22 cellular contexts compared by ENCODE assay signal in genomic region chr4:100164808-100165760, GRCh38. TPM values are rescaled to one million over a fixed set of nuclear protein-coding genes. Genes with fewer than 3 reads are reported as not detected.
DNase-seq lines count a peak whose midpoint lies in the region; ATAC-seq and TF ChIP-seq lines count a peak whose summit lies in the region.
"Had no signal": no experiment of that assay in that cellular context is flagged by ENCODE, and none has a peak within 500 bp of the region (broad histone marks: within the 10 kb centered on the region; RNA-seq: fewer than 3 reads in every experiment).

No MANE protein-coding gene starts in this region.

- peaks cover 15% of the 10 kb centered on the region for H3K4me1 Mint-ChIP-seq in mesothelial cell of epicardium

- H3K36me3 Mint-ChIP-seq in mesothelial cell of epicardium = no peaks in the 10 kb centered on the region

- CTCF ChIA-PET in OCI-LY7 (lab: Charles Lee; ENCODE audit: unreplicated experiment) = no interaction called here

- H3K9ac ChIP-seq in DND-41 (ENCODE audit: low read depth, low read length) = peak overlapping the region; percentile 28; the same call in 1 of the 2 replicates

- H3K36me3 ChIP-seq in DND-41 (ENCODE audit: insufficient read depth, low read length) = no peaks in the 10 kb centered on the region
- no peaks in the 10 kb centered on the region for H3K36me3 ChIP-seq in KOPT-K1 (ENCODE audit: insufficient read depth, low read length)
- no peaks in the 10 kb centered on the region for H3K36me3 ChIP-seq in OCI-LY7 (ENCODE audit: insufficient read depth, low read length)
- no peaks in the 10 kb centered on the region for H3K36me3 ChIP-seq in psoas muscle (ENCODE audit: insufficient read depth in 1 of 2, low read depth in 1 of 2)
- H3K36me3 ChIP-seq in ovary = no peaks in the 10 kb centered on the region
- H3K36me3 ChIP-seq: SJSA1 had no signal

- no peaks in the 10 kb centered on the region for H3K79me2 ChIP-seq in DND-41 (ENCODE audit: insufficient read depth, low read length)
- H3K79me2 ChIP-seq in OCI-LY7 (ENCODE audit: insufficient read depth, low read depth, low read length) = no peaks in the 10 kb centered on the region

- ATAC-seq in DND-41 (ENCODE audit: insufficient read depth, low read depth) = peak; percentile 69
- peak in 3 of 4 donors; percentile 38 to 76 (median 49) for ATAC-seq in psoas muscle
- ATAC-seq: GM12878 had no signal

- TF ChIP-seq EP300 in ovary (IDR thresholded peaks at IDR 0.05) = no peak

- H4K20me1 ChIP-seq in DND-41 (ENCODE audit: insufficient read depth, low read length) (no peaks in the 10 kb centered on the region), OCI-LY7 (ENCODE audit: insufficient read depth, low read length) (no peaks in the 10 kb centered on the region)

- no peaks in the 10 kb centered on the region for H3K27me3 Mint-ChIP-seq in mesothelial cell of epicardium (ENCODE audit: low read depth)
- H3K27me3 Mint-ChIP-seq: CD4-positive, alpha-beta T cell had no signal

- WGBS in psoas muscle, 3 donors = 17 to 19% (median 17%) methylated on average over 6 of the region's 6 CpGs
- 38 to 53% (median 50%) methylated on average over 6 of the region's 6 CpGs for WGBS in ovary, 3 donors

- H3K4me3 ChIP-seq in DND-41 (ENCODE audit: low read depth in 1 of 2, low read length in 2 of 2) (no peak overlapping the region), OCI-LY7 (ENCODE audit: low read depth, low read length, poor library complexity, severe bottlenecking) (peak overlapping the region; percentile 17), psoas muscle (peak overlapping the region; percentile 41), ovary (no peak overlapping the region)
- H3K4me3 ChIP-seq: GM12878, PC-9, SJSA1 had no signal

- DNase-seq in DND-41 (peak; percentile 35), OCI-LY7 (ENCODE audit: low spot score) (peak; percentile 33), psoas muscle (no peak), mesothelial cell of epicardium (ENCODE audit: low spot score in 2 of 2, unreplicated experiment in 2 of 2) (no peak), ovary (no peak), DMS114 treated with DMSO at 0.1 percent for 48 hours (lab: John Stamatoyannopoulos, UW; ENCODE audit: unreplicated experiment) (no peak)
- DNase-seq: ACHN; Calu3; CD4-positive, alpha-beta T cell; DMS79; HFFc6; KBM-7; NCI-H1092; NCI-H146; NCI-H2081; NCI-H226; NCI-H526 treated with DMSO at 0.1 percent for 48 hours; PC-9; SW 1271 had no signal

- H3K4me1 ChIP-seq in DND-41 (ENCODE audit: insufficient read depth, low read length) (peaks cover 37% of the 10 kb centered on the region), OCI-LY7 (ENCODE audit: insufficient read depth, low read length, poor library complexity, severe bottlenecking) (peaks cover 26% of the 10 kb centered on the region), psoas muscle (peaks cover 30% of the 10 kb centered on the region), ovary (ENCODE audit: insufficient read depth) (no peaks in the 10 kb centered on the region)

- POLR2A ChIA-PET in OCI-LY7 (lab: Charles Lee) = interaction anchor here (0.6 to 1.6 kb wide), 3 partner anchors 8 to 296 kb away, joined by 3 to 4 read pairs (median 3); no protein-coding TSS in a partner anchor

- H3K27ac ChIP-seq in DND-41 (ENCODE audit: low read length) (peak overlapping the region; percentile 62), KOPT-K1 (ENCODE audit: low read depth, low read length, poor library complexity, severe bottlenecking) (peak overlapping the region; percentile 70), OCI-LY7 (ENCODE audit: low read depth, low read length, poor library complexity, severe bottlenecking) (peak overlapping the region; percentile 47), psoas muscle (peak overlapping the region; percentile 79), ovary (no peak overlapping the region)
- H3K27ac ChIP-seq: PC-9, SJSA1 had no signal

- H3K4me2 ChIP-seq in DND-41 (ENCODE audit: insufficient read depth, low read length) (peak overlapping the region; percentile 34), OCI-LY7 (ENCODE audit: low read length) (peak overlapping the region; percentile 46)
- H3K4me2 ChIP-seq: PC-9 had no signal

- peaks cover 13% of the 10 kb centered on the region for H3K9me3 ChIP-seq in DND-41 (ENCODE audit: insufficient read depth, low read length, severe bottlenecking)
- H3K9me3 ChIP-seq in KOPT-K1 (ENCODE audit: insufficient read depth, low read length, poor library complexity, severe bottlenecking) = peaks cover 56% of the 10 kb centered on the region
- peaks cover 18% of the 10 kb centered on the region; the same call in 1 of the 2 replicates for H3K9me3 ChIP-seq in OCI-LY7 (ENCODE audit: low read length)
- peaks cover 8% of the 10 kb centered on the region for H3K9me3 ChIP-seq in psoas muscle
- peaks cover 0 to 3% of the 10 kb centered on the region in 2 donors for H3K9me3 ChIP-seq in ovary
- H3K9me3 ChIP-seq: SJSA1 had no signal

- TF ChIP-seq CTCF in DND-41 (IDR thresholded peaks at IDR 0.05; ENCODE audit: borderline replicate concordance, extremely low read depth, low read length, poor library complexity, severe bottlenecking) (no peak), OCI-LY7 (conservative IDR thresholded peaks at IDR 0.05; ENCODE audit: low read length) (no peak), psoas muscle (IDR thresholded peaks at IDR 0.05) (no peak), mesothelial cell of epicardium (IDR thresholded peaks at IDR 0.05; ENCODE audit: unreplicated experiment) (no peak), ovary (IDR thresholded peaks at IDR 0.05) (no peak)

- H3K27me3 ChIP-seq in DND-41 (ENCODE audit: insufficient read depth, low read length, poor library complexity) (no peaks in the 10 kb centered on the region), psoas muscle (ENCODE audit: insufficient read depth in 3 of 3, low read length in 2 of 3) (no peaks in the 10 kb centered on the region), ovary (no peaks in the 10 kb centered on the region)
- H3K27me3 ChIP-seq: SJSA1 had no signal

- BruUV-seq in OCI-LY7 (replicated peaks; lab: Mats Ljungman, UMichigan) = no TSS peak

- peaks cover 26% of the 10 kb centered on the region for H3K9me3 Mint-ChIP-seq in mesothelial cell of epicardium

- intact Hi-C loops in OCI-LY7 (cut with micrococcal nuclease; ENCODE audit: unreplicated experiment) = no loop called here
- intact Hi-C loops in psoas muscle (cut with DNase I) = no loop called here
- intact Hi-C loops in ovary (cut with DNase I) = no loop called here

- TF ChIP-seq POLR2A in ovary (IDR thresholded peaks at IDR 0.05) = no peak

- peak overlapping the region; percentile 59 for H2AFZ ChIP-seq in DND-41 (ENCODE audit: low read depth, low read length)
- peak overlapping the region; percentile 73 for H2AFZ ChIP-seq in OCI-LY7 (ENCODE audit: low read length)
- H2AFZ ChIP-seq: PC-9 had no signal

- no peaks in the 10 kb centered on the region for H3K9me2 ChIP-seq in OCI-LY7 (ENCODE audit: insufficient read depth, low read length)

- H3K4me3 Mint-ChIP-seq in mesothelial cell of epicardium = no peak overlapping the region
- H3K4me3 Mint-ChIP-seq: CD4-positive, alpha-beta T cell; HFFc6 had no signal

- no peak overlapping the region for H3K27ac Mint-ChIP-seq in mesothelial cell of epicardium
- H3K27ac Mint-ChIP-seq: CD4-positive, alpha-beta T cell; HFFc6 had no signal

RNA-seq across cellular contexts. Expression of gene DDIT4L, which starts 25.2 kb away (rescaled TPM):
- total RNA-seq in OCI-LY7 (2014; rRNA removed; shearing (Covaris generic)) = 0.06 TPM in 1 of 2 replicates, not detected in the other
- not detected in 2 replicates for total RNA-seq in OCI-LY7 (2022)
- 100 to 1,000 TPM; 101 to 403 (median 275) TPM for total RNA-seq in psoas muscle
- 100 to 1,000 TPM in 2 of 3 donors, 10 to 100 TPM in 1; 84.2 to 160 (median 107) TPM for polyA plus RNA-seq in psoas muscle
- 4.8 to 6.9 TPM (median 6.0 TPM) in 3 replicates for total RNA-seq in mesothelial cell of epicardium
- 1 to 10 TPM; 1.1 to 9.3 (median 5.0) TPM for total RNA-seq in ovary
- polyA plus RNA-seq in ovary = 1 to 10 TPM; 3.7 to 5.2 TPM
- total RNA-seq: CD4-positive, alpha-beta T cell had no signal

Comparison
In these comparisons a context has a peak if more than half of its experiments do, and no peak if none do; other contexts are left out.
1. DNase-seq: peak in DND-41 (single experiment) and OCI-LY7 (single experiment); none in psoas muscle (0 of 2), mesothelial cell of epicardium (0 of 2), ovary (0 of 5) and DMS114 treated with DMSO at 0.1 percent for 48 hours (single experiment).
2. H3K27ac ChIP-seq: peak in DND-41 (single experiment), KOPT-K1 (single experiment), OCI-LY7 (single experiment) and psoas muscle (single experiment); none in ovary (0 of 2).
3. H3K4me3 ChIP-seq: peak in OCI-LY7 (single experiment) and psoas muscle (single experiment); none in DND-41 (0 of 2) and ovary (single experiment).
4. RNA of gene DDIT4L, which starts 25.2 kb away (total RNA-seq): 101 to 403 TPM in psoas muscle; 4.8 to 6.9 TPM in mesothelial cell of epicardium, 1.1 to 9.3 TPM in ovary and 0.06 TPM in OCI-LY7; every median in the first group is over 4 times any median in the second.